ENCODE assay signal across 8 cellular contexts in the genomic region with DNA sequence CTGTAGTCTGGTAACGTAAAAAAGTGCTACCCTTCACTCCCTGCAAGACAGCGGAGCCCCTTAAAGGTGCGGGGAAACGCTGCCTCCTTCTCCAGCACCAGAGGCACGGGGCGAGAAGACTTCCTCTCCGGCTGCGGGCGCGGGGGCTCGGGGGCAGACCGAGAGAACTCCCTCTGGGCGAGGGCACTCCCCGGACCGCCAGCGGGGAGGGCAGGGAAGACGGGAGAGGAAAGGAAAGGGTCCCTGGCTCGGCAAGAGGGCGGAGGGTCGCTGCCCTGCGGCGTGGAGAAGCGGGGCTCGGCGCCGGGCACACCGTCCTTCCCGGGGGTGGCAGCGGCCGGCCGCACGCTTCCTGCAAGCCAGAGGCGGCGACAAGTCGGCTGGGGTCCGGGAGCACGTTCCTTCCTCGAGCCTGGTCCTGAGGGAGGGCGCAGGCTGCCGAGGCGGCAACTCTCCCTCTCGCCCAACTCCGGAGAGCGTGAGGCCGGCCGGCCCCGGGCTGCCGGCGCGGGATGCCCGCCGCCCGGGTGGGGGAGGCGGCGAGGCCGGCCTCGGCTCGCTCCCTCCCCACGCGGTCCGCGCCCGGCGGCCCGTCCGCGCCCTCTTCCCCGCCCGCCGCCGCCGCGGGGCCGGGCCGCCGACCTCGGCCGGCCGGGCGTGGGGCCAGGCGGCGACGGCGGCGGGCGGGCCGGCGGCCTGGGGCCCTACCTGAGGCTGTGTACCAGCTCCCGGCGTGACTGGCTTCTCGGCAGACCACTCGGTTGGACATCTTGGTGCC. TPM values are rescaled to one million over a fixed set of nuclear protein-coding genes. Genes with fewer than 3 reads are reported as not detected.
DNase-seq lines count a peak whose midpoint lies in the region; ATAC-seq and TF ChIP-seq lines count a peak whose summit lies in the region.

No MANE protein-coding gene starts in this region.

- peak; percentile 16 for ATAC-seq in GM21619 (IDR thresholded peaks at IDR 0.05; ENCODE audit: unreplicated experiment)

- WGBS in ectodermal cell, 2 experiments = 0 to 1% methylated on average over 88 of the region's 92 CpGs

- H3K4me3 ChIP-seq in GM06990 (replicated peaks; ENCODE audit: low read depth, low read length) = peak overlapping the region; percentile 93
- peak overlapping the region; percentile 68 for H3K4me3 ChIP-seq in ectodermal cell (ENCODE audit: insufficient read depth, low read depth, low read length)

- H3K27ac ChIP-seq in KOPT-K1 (ENCODE audit: low read depth, low read length, poor library complexity, severe bottlenecking) = peak overlapping the region; percentile 79
- H3K27ac ChIP-seq in ectodermal cell (ENCODE audit: insufficient read depth, low read depth, low read length, poor library complexity, severe bottlenecking) = peak overlapping the region; percentile 55

- H3K9me3 ChIP-seq in KOPT-K1 (ENCODE audit: insufficient read depth, low read length, poor library complexity, severe bottlenecking) (no peaks in the 10 kb centered on the region), ectodermal cell (ENCODE audit: control insufficient read depth, low read length) (no peaks in the 10 kb centered on the region)

- TF ChIP-seq CTCF in GM06990 (IDR thresholded peaks at IDR 0.05; ENCODE audit: insufficient read depth, low read length, poor library complexity, severe bottlenecking) = no peak

- H3K4me1 ChIP-seq in ectodermal cell (ENCODE audit: control insufficient read depth, insufficient read depth, low read length) = peaks cover 6% of the 10 kb centered on the region

- DNase-seq in GM06990 (ENCODE audit: extremely low read depth, insufficient read length) (peak; percentile 69), medulla oblongata (ENCODE audit: extremely low spot score) (peak; percentile 18), NCI-H1694 (lab: John Stamatoyannopoulos, UW) (no peak)
- peak; percentile 47 to 49 for DNase-seq in activated CD4-positive, alpha-beta T cell treated with anti-CD3 and anti-CD28 coated beads, Interleukin-2, amount 50 U/mL, for 48 hours
- peak; percentile 23 to 24 for DNase-seq in stimulated activated CD8-positive, alpha-beta memory T cell treated with anti-CD3 and anti-CD28 coated beads, Interleukin-2, amount 100 ng/mL, for 48 hours (ENCODE audit: low read depth in 2 of 2)

- H3K36me3 ChIP-seq in GM06990 (ENCODE audit: control insufficient read depth, insufficient read depth, low read length) = no peaks in the 10 kb centered on the region
- no peaks in the 10 kb centered on the region for H3K36me3 ChIP-seq in KOPT-K1 (ENCODE audit: insufficient read depth, low read length)
- H3K36me3 ChIP-seq in ectodermal cell (ENCODE audit: control insufficient read depth, insufficient read depth, low read length) = no peaks in the 10 kb centered on the region

- no peaks in the 10 kb centered on the region for H3K27me3 ChIP-seq in GM06990 (replicated peaks; ENCODE audit: control insufficient read depth, insufficient read depth, low read length)
- no peaks in the 10 kb centered on the region for H3K27me3 ChIP-seq in ectodermal cell (ENCODE audit: control insufficient read depth, insufficient read depth, low read length, poor library complexity, severe bottlenecking)

RNA-seq across cellular contexts. Expression of a gene that starts 1.1 kb away (rescaled TPM):
- 61.5 TPM for polyA plus RNA-seq in ectodermal cell (2013, experiment 1 of 4)
- 61.7 TPM for polyA plus RNA-seq in ectodermal cell (2013, experiment 2 of 4)
- 53.8 TPM for polyA plus RNA-seq in ectodermal cell (2013, experiment 3 of 4)
- 57.8 TPM for polyA plus RNA-seq in ectodermal cell (2013, experiment 4 of 4)

RNA-seq across cellular contexts. Expression of a gene that starts 29.9 kb away (rescaled TPM):
- polyA plus RNA-seq in ectodermal cell (2013, experiment 1 of 4) = 129 TPM
- 123 TPM for polyA plus RNA-seq in ectodermal cell (2013, experiment 2 of 4)
- polyA plus RNA-seq in ectodermal cell (2013, experiment 3 of 4) = 144 TPM
- 149 TPM for polyA plus RNA-seq in ectodermal cell (2013, experiment 4 of 4)

RNA-seq across cellular contexts. Expression of a gene that starts 53.7 kb away (rescaled TPM):
- 33.5 TPM for polyA plus RNA-seq in ectodermal cell (2013, experiment 1 of 4)
- polyA plus RNA-seq in ectodermal cell (2013, experiment 2 of 4) = 35.6 TPM
- 32.3 TPM for polyA plus RNA-seq in ectodermal cell (2013, experiment 3 of 4)
- 33.6 TPM for polyA plus RNA-seq in ectodermal cell (2013, experiment 4 of 4)
